23 cellular contexts compared by ENCODE assay signal in the genomic region with DNA sequence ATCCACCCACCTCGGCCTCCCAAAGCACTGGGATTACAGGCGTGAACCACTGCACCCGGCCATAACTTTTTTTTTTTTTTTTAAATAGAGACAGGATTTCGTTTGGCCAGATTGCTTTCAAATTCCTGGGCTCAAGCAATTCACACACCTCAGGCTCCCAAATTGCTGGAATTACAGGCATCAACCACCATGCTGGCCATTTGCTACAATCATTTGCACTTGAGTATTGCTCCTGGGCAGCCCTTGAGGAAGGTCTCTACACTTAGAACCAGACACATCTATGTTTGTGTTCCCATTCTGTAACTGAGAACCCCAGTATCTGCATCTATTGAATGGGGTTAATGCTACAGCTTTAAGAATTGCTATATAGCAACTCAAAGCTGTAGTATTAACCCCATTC.
"Had no signal": no experiment of that assay in that cellular context is flagged by ENCODE, and none has a peak within 500 bp of the region (broad histone marks: within the 10 kb centered on the region; RNA-seq: fewer than 3 reads in every experiment).

No MANE protein-coding gene starts in this region.

- H3K27me3 Mint-ChIP-seq: activated CD4-positive, alpha-beta T cell treated with anti-CD3 and anti-CD28 coated beads, Interleukin-2, amount 10 ng/mL, durations not matched to agents 7 days and 5 days had no signal

- H3K4me3 ChIP-seq: gastroesophageal sphincter, mucosa of descending colon, right lobe of liver, skin epidermis, stomach, suprapubic skin, tibial nerve had no signal

- H3K36me3 Mint-ChIP-seq: activated naive CD4-positive, alpha-beta T cell treated with anti-CD3 and anti-CD28 coated beads, Interleukin-2, amount 50 U/mL, for 72 hours; stimulated activated memory B cell treated with anti-CD40 and anti-IgM and Interleukin-4, amounts not matched to agents 10 μg/mL and 1 μg/mL and 100 μg/mL, for 72 hours had no signal

- H3K9me3 ChIP-seq: mucosa of descending colon, right lobe of liver, stomach, suprapubic skin had no signal

- H3K4me1 ChIP-seq: gastroesophageal sphincter, right lobe of liver, stomach, suprapubic skin had no signal

- ATAC-seq: activated CD8-positive, alpha-beta T cell treated with anti-CD3 and anti-CD28 coated beads, Interleukin-2, amount 10 ng/mL, durations not matched to agents 7 days and 5 days; activated naive CD4-positive, alpha-beta T cell treated with anti-CD3 and anti-CD28 coated beads, Interleukin-2, amount 50 U/mL, for 72 hours; gastroesophageal sphincter; left colon; mucosa of descending colon; right lobe of liver; stimulated activated memory B cell treated with anti-CD40 and anti-IgM and Interleukin-4, amounts not matched to agents 10 μg/mL and 1 μg/mL and 100 μg/mL, for 72 hours had no signal

- H3K36me3 ChIP-seq: gastroesophageal sphincter, right lobe of liver, stomach, suprapubic skin, tibial nerve, WERI-Rb-1 had no signal

- DNase-seq: activated CD4-positive, alpha-beta T cell treated with anti-CD3 and anti-CD28 coated beads, Interleukin-2, amount 10 ng/mL, durations not matched to agents 7 days and 5 days; activated CD4-positive, CD25-positive, alpha-beta regulatory T cell treated with anti-CD3 and anti-CD28 coated beads, Interleukin-2, amount 50 U/mL, for 72 hours; activated CD8-positive, alpha-beta T cell treated with anti-CD3 and anti-CD28 coated beads, Interleukin-2, amount 10 ng/mL, durations not matched to agents 7 days and 5 days; activated gamma-delta T cell treated with Interleukin-2 at 50 U/mL for 16 hours; activated T-cell treated with anti-CD3 and anti-CD28 coated beads, Interleukin-2, amount 50 U/mL, for 1 hour; cerebellar nuclear complex; cortex of kidney; erythroblast; head of caudate nucleus; left colon; mesendoderm; mucosa of descending colon; nucleus accumbens; right lobe of liver; stomach; T-helper 1 cell had no signal

- H3K27ac ChIP-seq: gastroesophageal sphincter, right lobe of liver, stomach, suprapubic skin, tibial nerve, WERI-Rb-1 had no signal

- H3K4me3 Mint-ChIP-seq: activated CD4-positive, alpha-beta T cell treated with anti-CD3 and anti-CD28 coated beads, Interleukin-2, amount 10 ng/mL, durations not matched to agents 7 days and 5 days; activated CD8-positive, alpha-beta T cell treated with anti-CD3 and anti-CD28 coated beads, Interleukin-2, amount 10 ng/mL, durations not matched to agents 7 days and 5 days; stimulated activated memory B cell treated with anti-CD40 and anti-IgM and Interleukin-4, amounts not matched to agents 10 μg/mL and 1 μg/mL and 100 μg/mL, for 72 hours had no signal

- H3K27me3 ChIP-seq: right lobe of liver, tibial nerve had no signal

- H3K4me1 Mint-ChIP-seq: activated CD4-positive, alpha-beta T cell treated with anti-CD3 and anti-CD28 coated beads, Interleukin-2, amount 10 ng/mL, durations not matched to agents 7 days and 5 days; stimulated activated memory B cell treated with anti-CD40 and anti-IgM and Interleukin-4, amounts not matched to agents 10 μg/mL and 1 μg/mL and 100 μg/mL, for 72 hours had no signal

- H3K27ac Mint-ChIP-seq: activated CD4-positive, alpha-beta T cell treated with anti-CD3 and anti-CD28 coated beads, Interleukin-2, amount 10 ng/mL, durations not matched to agents 7 days and 5 days; activated CD8-positive, alpha-beta T cell treated with anti-CD3 and anti-CD28 coated beads, Interleukin-2, amount 10 ng/mL, durations not matched to agents 7 days and 5 days; activated naive CD4-positive, alpha-beta T cell treated with anti-CD3 and anti-CD28 coated beads, Interleukin-2, amount 50 U/mL, for 72 hours; stimulated activated memory B cell treated with anti-CD40 and anti-IgM and Interleukin-4, amounts not matched to agents 10 μg/mL and 1 μg/mL and 100 μg/mL, for 72 hours had no signal

- H3K9me3 Mint-ChIP-seq: activated CD4-positive, alpha-beta T cell treated with anti-CD3 and anti-CD28 coated beads, Interleukin-2, amount 10 ng/mL, durations not matched to agents 7 days and 5 days had no signal
